Comparison of ENCODE assay signal across 8 cellular contexts in genomic region chr6:143842468-143842901, GRCh38. TPM values are rescaled to one million over a fixed set of nuclear protein-coding genes. Genes with fewer than 3 reads are reported as not detected.
DNase-seq lines count a peak whose midpoint lies in the region; ATAC-seq and TF ChIP-seq lines count a peak whose summit lies in the region.

No MANE protein-coding gene starts in this region.

- DNase-seq in GM04503 (ENCODE audit: low read depth) = peak; percentile 17
- no peak for DNase-seq in breast epithelium (ENCODE audit: low spot score in 2 of 2)
- no peak for DNase-seq in left lung
- peak; percentile 57 for DNase-seq in superior temporal gyrus (ENCODE audit: extremely low spot score)
- no peak for DNase-seq in HEK293T (ENCODE audit: extremely low spot score)
- DNase-seq in OCI-M1 (lab: John Stamatoyannopoulos, UW) = no peak

- H3K27me3 ChIP-seq in HUES64 (ENCODE audit: insufficient read depth, low read length) (no peaks in the 10 kb centered on the region), breast epithelium (no peaks in the 10 kb centered on the region), left lung (no peaks in the 10 kb centered on the region)

- peak overlapping the region; percentile 93 for H3K4me3 ChIP-seq in HUES64 (ENCODE audit: low read length)
- H3K4me3 ChIP-seq in breast epithelium = peak overlapping the region; percentile 66 to 80 (median 75)
- peak overlapping the region; percentile 86 to 98 for H3K4me3 ChIP-seq in left lung

- ATAC-seq in left lung = peak; percentile 54
- ATAC-seq in GM18868 (IDR thresholded peaks at IDR 0.05; ENCODE audit: unreplicated experiment) = no peak

- H3K9ac ChIP-seq in HUES64 (ENCODE audit: low read depth, low read length) = peak overlapping the region; percentile 94

- intact Hi-C loops in breast epithelium (cut with DNase I; ENCODE audit: low total_unique reads) = loop anchor here (5.0 kb wide), 1 partner anchor 895 kb away; the partner anchor contains the start of gene HIVEP2
- intact Hi-C loops in left lung (cut with DNase I) = no loop called here

- TF ChIP-seq CTCF in breast epithelium (IDR thresholded peaks at IDR 0.05) (no peak), left lung (IDR thresholded peaks at IDR 0.05) (no peak)

- no peak for TF ChIP-seq POLR2A in breast epithelium (IDR thresholded peaks at IDR 0.05)

- H3K27ac ChIP-seq in HUES64 (ENCODE audit: low read depth, low read length) = peak overlapping the region; percentile 91
- peak overlapping the region; percentile 95 to 98 for H3K27ac ChIP-seq in breast epithelium
- H3K27ac ChIP-seq in left lung = peak overlapping the region; percentile 91 to 92

- H3K4me1 ChIP-seq in HUES64 (ENCODE audit: insufficient read depth, low read length) (peaks cover 5% of the 10 kb centered on the region; the same call in 1 of the 2 replicates), breast epithelium (peaks cover 0 to 8% of the 10 kb centered on the region in 2 donors), left lung (peaks cover 6 to 33% of the 10 kb centered on the region in 2 donors)

- POLR2A ChIA-PET in HEK293T (lab: Yijun Ruan, JAX) = interaction anchor here (0.8 to 2.0 kb wide), 21 partner anchors 8 to 328 kb away, joined by 3 to 16 read pairs (median 5); partner anchors contain the start of gene PLAGL1

- H3K36me3 ChIP-seq in HUES64 (ENCODE audit: insufficient read depth, low read length) = peaks cover 32% of the 10 kb centered on the region
- H3K36me3 ChIP-seq in breast epithelium = no peaks in the 10 kb centered on the region
- peaks cover 5 to 24% of the 10 kb centered on the region in 2 donors for H3K36me3 ChIP-seq in left lung

- WGBS in HUES64 = 62% methylated on average over 7 of the region's 7 CpGs

- H3K9me3 ChIP-seq in HUES64 (ENCODE audit: insufficient read depth, low read depth, low read length) (no peaks in the 10 kb centered on the region), breast epithelium (no peaks in the 10 kb centered on the region), left lung (no peaks in the 10 kb centered on the region)

- CTCF ChIA-PET in HEK293T (lab: Yijun Ruan, JAX) = interaction anchor here (0.9 kb wide), 1 partner anchor 162 kb away, joined by 3 read pairs; no protein-coding TSS in a partner anchor

TF ChIP-seq in HEK293T, 16 proteins besides CTCF, POLR2A, EP300 and RAD21:
- TF ChIP-seq L3MBTL2 (conservative IDR thresholded peaks at IDR 0.05) (no peak), ELF4 (IDR thresholded peaks at IDR 0.05) (no peak), TARDBP (IDR thresholded peaks at IDR 0.05) (no peak), PKNOX1 (IDR thresholded peaks at IDR 0.05) (no peak), SUZ12 (IDR thresholded peaks at IDR 0.05) (no peak), FOXM1 (IDR thresholded peaks at IDR 0.05; ENCODE audit: borderline replicate concordance) (no peak), ARNT (IDR thresholded peaks at IDR 0.05) (no peak), FOXA1 (IDR thresholded peaks at IDR 0.05) (no peak), FOXK2 (IDR thresholded peaks at IDR 0.05) (no peak), CTBP1 (IDR thresholded peaks at IDR 0.05; ENCODE audit: borderline replicate concordance) (no peak), LEF1 (IDR thresholded peaks at IDR 0.05; ENCODE audit: borderline replicate concordance) (no peak), ZNF384 (IDR thresholded peaks at IDR 0.05) (no peak), BHLHE40 (IDR thresholded peaks at IDR 0.05; ENCODE audit: borderline replicate concordance) (no peak), HDGF (IDR thresholded peaks at IDR 0.05; ENCODE audit: borderline replicate concordance) (no peak), NFRKB (IDR thresholded peaks at IDR 0.05) (no peak), SP1 (IDR thresholded peaks at IDR 0.05) (no peak)
TF ChIP-seq in HEK293T: peak in this region for 0.

RNA-seq across cellular contexts. Expression of gene LTV1, which starts 0.7 kb away (rescaled TPM):
- 45.6 TPM for polyA plus RNA-seq in HUES64 (2013, experiment 1 of 2)
- polyA plus RNA-seq in HUES64 (2013, experiment 2 of 2) = 45.1 TPM
- total RNA-seq in breast epithelium (10 to 100 TPM; 16.2 to 22.0 (median 16.7) TPM), left lung (10 to 100 TPM; 16.1 to 24.2 TPM)

RNA-seq across cellular contexts. Expression of gene ZC2HC1B, which starts 21.8 kb away (rescaled TPM):
- polyA plus RNA-seq in HUES64 (2013, experiment 1 of 2) = not detected
- polyA plus RNA-seq in HUES64 (2013, experiment 2 of 2) = not detected
- not detected for total RNA-seq in breast epithelium
- not detected for total RNA-seq in left lung

Comparison
In these comparisons a context has a peak if more than half of its experiments do, and no peak if none do; other contexts are left out.
1. DNase-seq: peak in GM04503 (single experiment) and superior temporal gyrus (single experiment); none in breast epithelium (0 of 2), left lung (0 of 2), HEK293T (single experiment) and OCI-M1 (single experiment).
2. Peak in every context shown above with its lines, with median percentiles within 50 percentile points of each other: H3K27ac ChIP-seq and H3K4me3 ChIP-seq.